Comparison of ENCODE assay signal across 8 cellular contexts in the genomic region with DNA sequence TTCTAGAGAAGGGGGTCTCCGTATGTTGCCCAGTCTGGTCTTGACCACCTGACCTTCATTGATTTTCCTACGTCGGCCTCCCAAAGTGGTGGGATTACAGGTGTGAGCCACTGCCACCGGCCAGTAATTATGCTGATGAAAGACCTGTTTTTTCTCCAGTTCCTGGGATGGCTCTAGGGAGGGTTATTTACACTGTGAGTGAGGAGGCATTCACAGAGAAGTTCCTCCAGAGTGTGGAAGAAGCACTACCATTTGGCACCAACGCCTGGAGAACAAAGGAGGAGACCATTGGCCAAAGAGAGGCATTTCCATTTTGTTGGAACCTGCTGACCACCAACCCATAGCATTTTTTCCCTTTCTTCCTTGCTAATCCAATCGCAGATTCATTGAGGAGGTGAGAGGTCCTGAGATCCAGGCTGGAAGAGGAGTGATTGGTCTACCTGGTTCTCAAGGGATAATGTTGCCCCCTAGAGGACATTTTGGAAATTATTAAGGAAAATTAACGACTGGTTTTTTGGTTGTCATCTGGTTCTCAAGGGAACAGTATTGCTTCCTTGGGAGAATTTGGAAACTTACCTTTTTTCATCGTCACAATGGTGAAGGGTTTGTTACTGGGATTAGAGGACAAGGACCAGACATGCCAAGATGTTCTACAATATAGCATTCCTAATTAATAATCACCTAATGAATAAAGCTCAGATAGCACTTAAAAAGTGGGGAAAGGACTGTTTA. TPM values are rescaled to one million over a fixed set of nuclear protein-coding genes. Genes with fewer than 3 reads are reported as not detected.
DNase-seq lines count a peak whose midpoint lies in the region; ATAC-seq and TF ChIP-seq lines count a peak whose summit lies in the region.

No MANE protein-coding gene starts in this region.

- CTCF ChIA-PET in activated CD8-positive, alpha-beta T cell treated with anti-CD3 and anti-CD28 coated beads for 36 hours (lab: Charles Lee), result interaction anchor here (0.6 to 6.9 kb wide), 25 partner anchors 9 to 122 kb away, joined by 3 to 94 read pairs (median 4); partner anchors contain the start of gene ZC3H4

- ATAC-seq in CD4-positive, CD25-positive, alpha-beta regulatory T cell (ENCODE audit: low read depth in 2 of 2), result peak in 1 of 2 donors; percentile 50
- ATAC-seq in activated CD8-positive, alpha-beta T cell treated with anti-CD3 and anti-CD28 coated beads for 36 hours, result peak; percentile 66
- ATAC-seq in heart left ventricle, result peak; percentile 44 to 85 (median 78)
- no peak for ATAC-seq in HG03432 (IDR thresholded peaks at IDR 0.05; ENCODE audit: unreplicated experiment)

- no peak overlapping the region for H3K27ac ChIP-seq in CD4-positive, CD25-positive, alpha-beta regulatory T cell (ENCODE audit: insufficient read depth, low read length, poor library complexity, severe bottlenecking)
- H3K27ac ChIP-seq in heart left ventricle, result no peak overlapping the region

- H3K9me3 ChIP-seq in CD4-positive, CD25-positive, alpha-beta regulatory T cell (ENCODE audit: control insufficient read depth in 2 of 2, low read length in 2 of 2), result no peaks in the 10 kb centered on the region
- H3K9me3 ChIP-seq in heart left ventricle, result no peaks in the 10 kb centered on the region

- intact Hi-C loops in activated CD8-positive, alpha-beta T cell treated with anti-CD3 and anti-CD28 coated beads for 36 hours (cut with micrococcal nuclease), result loop anchor here (5.0 kb wide), 1 partner anchor 43 kb away; no protein-coding TSS in a partner anchor
- intact Hi-C loops in heart left ventricle (cut with DNase I), result loop anchor here (1.0 to 10.0 kb wide), 12 partner anchors 46 to 270 kb away; partner anchors contain the start of gene AP2S1 (in 1 of the 10)

- peaks cover 4 to 8% (median 5%) of the 10 kb centered on the region in 4 donors for H3K4me1 Mint-ChIP-seq in CD4-positive, CD25-positive, alpha-beta regulatory T cell
- no peaks in the 10 kb centered on the region for H3K4me1 Mint-ChIP-seq in activated CD8-positive, alpha-beta T cell treated with anti-CD3 and anti-CD28 coated beads for 36 hours (ENCODE audit: low read depth)

- H3K36me3 Mint-ChIP-seq in CD4-positive, CD25-positive, alpha-beta regulatory T cell, result no peaks in the 10 kb centered on the region
- no peaks in the 10 kb centered on the region for H3K36me3 Mint-ChIP-seq in activated CD8-positive, alpha-beta T cell treated with anti-CD3 and anti-CD28 coated beads for 36 hours (ENCODE audit: low read depth)

- POLR2A ChIA-PET in activated CD8-positive, alpha-beta T cell treated with anti-CD3 and anti-CD28 coated beads for 36 hours (lab: Charles Lee), result interaction anchor here (1.0 to 1.6 kb wide), 3 partner anchors 11 to 50 kb away, joined by 5 to 9 read pairs (median 5); partner anchors contain the start of gene ZC3H4

- H3K4me3 ChIP-seq in CD4-positive, CD25-positive, alpha-beta regulatory T cell (ENCODE audit: low read depth, low read length), result no peak overlapping the region
- H3K4me3 ChIP-seq in H7 (ENCODE audit: insufficient read depth, low read depth, low read length), result no peak overlapping the region
- H3K4me3 ChIP-seq in heart left ventricle, result no peak overlapping the region

- peak; percentile 86 for TF ChIP-seq CTCF in activated CD8-positive, alpha-beta T cell treated with anti-CD3 and anti-CD28 coated beads for 36 hours (IDR thresholded peaks at IDR 0.05)
- TF ChIP-seq CTCF in heart left ventricle (IDR thresholded peaks at IDR 0.05), result peak; percentile 58 to 84 (median 73)

- H3K27ac Mint-ChIP-seq in CD4-positive, CD25-positive, alpha-beta regulatory T cell, result no peak overlapping the region
- no peak overlapping the region for H3K27ac Mint-ChIP-seq in activated CD8-positive, alpha-beta T cell treated with anti-CD3 and anti-CD28 coated beads for 36 hours

- WGBS in heart left ventricle, 4 donors, result 38 to 42% (median 39%) methylated on average over 8 of the region's 8 CpGs

- no peaks in the 10 kb centered on the region for H3K9me3 Mint-ChIP-seq in CD4-positive, CD25-positive, alpha-beta regulatory T cell
- H3K9me3 Mint-ChIP-seq in activated CD8-positive, alpha-beta T cell treated with anti-CD3 and anti-CD28 coated beads for 36 hours, result peaks cover 2% of the 10 kb centered on the region

- H3K27me3 ChIP-seq in CD4-positive, CD25-positive, alpha-beta regulatory T cell (ENCODE audit: control insufficient read depth, insufficient read depth, low read length), result no peaks in the 10 kb centered on the region
- no peaks in the 10 kb centered on the region for H3K27me3 ChIP-seq in H7 (ENCODE audit: control insufficient read depth, insufficient read depth, low read length)
- no peaks in the 10 kb centered on the region for H3K27me3 ChIP-seq in heart left ventricle

- peaks cover 2% of the 10 kb centered on the region for H3K4me1 ChIP-seq in CD4-positive, CD25-positive, alpha-beta regulatory T cell (ENCODE audit: control insufficient read depth, insufficient read depth, low read length, poor library complexity, severe bottlenecking)
- peaks cover 0 to 5% (median 0%) of the 10 kb centered on the region in 12 donors for H3K4me1 ChIP-seq in heart left ventricle

- H3K4me3 Mint-ChIP-seq in CD4-positive, CD25-positive, alpha-beta regulatory T cell, result peak overlapping the region in 2 of 4 donors; percentile 78 to 80
- H3K4me3 Mint-ChIP-seq in activated CD8-positive, alpha-beta T cell treated with anti-CD3 and anti-CD28 coated beads for 36 hours, result no peak overlapping the region

- TF ChIP-seq POLR2A in heart left ventricle (IDR thresholded peaks at IDR 0.05), result no peak

- DNase-seq in CD4-positive, CD25-positive, alpha-beta regulatory T cell, result peak in 2 of 3 donors; percentile 59 to 73
- DNase-seq in H7 (peak; percentile 80), NCI-H2196 treated with DMSO at 0.1 percent for 48 hours (lab: John Stamatoyannopoulos, UW; ENCODE audit: unreplicated experiment) (peak; percentile 86), heart left ventricle (no peak), renal cortical epithelial cell (ENCODE audit: low read depth) (peak; percentile 79), NK-92 (lab: John Stamatoyannopoulos, UW; ENCODE audit: unreplicated experiment) (no peak)
- DNase-seq in activated CD8-positive, alpha-beta T cell treated with anti-CD3 and anti-CD28 coated beads for 36 hours, result no peak

- H3K36me3 ChIP-seq in CD4-positive, CD25-positive, alpha-beta regulatory T cell (ENCODE audit: control insufficient read depth, insufficient read depth, low read length), result no peaks in the 10 kb centered on the region
- H3K36me3 ChIP-seq in H7 (replicated peaks; ENCODE audit: control insufficient read depth, insufficient read depth, low read length) (no peaks in the 10 kb centered on the region), heart left ventricle (no peaks in the 10 kb centered on the region)

- H3K27me3 Mint-ChIP-seq in CD4-positive, CD25-positive, alpha-beta regulatory T cell, result peaks cover 5% of the 10 kb centered on the region
- no peaks in the 10 kb centered on the region for H3K27me3 Mint-ChIP-seq in activated CD8-positive, alpha-beta T cell treated with anti-CD3 and anti-CD28 coated beads for 36 hours

RNA-seq across cellular contexts. Expression of gene SAE1, which starts 5.5 kb away (rescaled TPM):
- total RNA-seq in CD4-positive, CD25-positive, alpha-beta regulatory T cell, result 45.5 TPM
- 100 to 1,000 TPM; 106 to 127 (median 115) TPM for polyA plus RNA-seq in CD4-positive, CD25-positive, alpha-beta regulatory T cell
- total RNA-seq in H7 (2014; rRNA removed; shearing (Covaris generic)), result 271 and 298 TPM in 2 replicates
- total RNA-seq in activated CD8-positive, alpha-beta T cell treated with anti-CD3 and anti-CD28 coated beads for 36 hours, result 100 to 1,000 TPM; 125 to 127 TPM
- total RNA-seq in heart left ventricle (10 to 100 TPM; 30.5 to 58.7 (median 49.7) TPM), renal cortical epithelial cell (106 and 164 TPM in 2 replicates)
- 10 to 100 TPM; 15.7 to 84.1 TPM for polyA plus RNA-seq in heart left ventricle

RNA-seq across cellular contexts. Expression of gene ZC3H4, which starts 11.5 kb away (rescaled TPM):
- total RNA-seq in CD4-positive, CD25-positive, alpha-beta regulatory T cell, result 84.7 TPM
- polyA plus RNA-seq in CD4-positive, CD25-positive, alpha-beta regulatory T cell, result under 1 TPM; 0.58 to 0.84 (median 0.69) TPM
- total RNA-seq in H7 (2014; rRNA removed; shearing (Covaris generic)), result 13.4 and 14.5 TPM in 2 replicates
- 10 to 100 TPM; 68.5 to 70.2 TPM for total RNA-seq in activated CD8-positive, alpha-beta T cell treated with anti-CD3 and anti-CD28 coated beads for 36 hours
- 10 to 100 TPM; 16.5 to 35.0 (median 24.7) TPM for total RNA-seq in heart left ventricle
- polyA plus RNA-seq in heart left ventricle, result 10 to 100 TPM in 1 of 2 donors, 1 to 10 TPM in 1; 9.6 to 10.4 TPM
- 7.5 and 20.4 TPM in 2 replicates for total RNA-seq in renal cortical epithelial cell

Comparison
In these comparisons a context has a peak if more than half of its experiments do, and no peak if none do; other contexts are left out.
1. DNase-seq: peak in CD4-positive, CD25-positive, alpha-beta regulatory T cell (2 of 3), H7 (single experiment), NCI-H2196 treated with DMSO at 0.1 percent for 48 hours (single experiment) and renal cortical epithelial cell (single experiment); none in activated CD8-positive, alpha-beta T cell treated with anti-CD3 and anti-CD28 coated beads for 36 hours (single experiment), heart left ventricle (0 of 5) and NK-92 (single experiment).